In genomic region chr2:126824663-126825062, GRCh38 we compare ENCODE assay signal across 16 cellular contexts.
"Had no signal": no experiment of that assay in that cellular context is flagged by ENCODE, and none has a peak within 500 bp of the region (broad histone marks: within the 10 kb centered on the region; RNA-seq: fewer than 3 reads in every experiment).

No MANE protein-coding gene starts in this region.

- DNase-seq: activated gamma-delta T cell treated with Interleukin-2 at 50 U/mL for 16 hours; activated T-cell treated with anti-CD3 and anti-CD28 coated beads, Interleukin-2, amount 50 U/mL, for 1 hour; adrenal gland; brain microvascular endothelial cell; dermis blood vessel endothelial cell; effector CD8-positive, alpha-beta T cell; glutamatergic neuron; left cardiac atrium; ovary; stimulated activated CD4-positive, alpha-beta T cell treated with anti-CD3 and anti-CD28 coated beads, Interleukin-1b, Interleukin-23, amount 100 ng/mL, for 48 hours; T-helper 9 cell; thyroid gland; upper lobe of right lung had no signal

- H3K4me3 ChIP-seq: adrenal gland, ascending aorta, ovary, prostate gland, thyroid gland, upper lobe of right lung had no signal

- ATAC-seq: left cardiac atrium; natural killer cell treated with Interleukin-12 subunit alpha and Interleukin-12 subunit beta and Interleukin-15 and Interleukin-18, amount 100 ng/mL, for 72 hours; upper lobe of right lung had no signal
